In genomic region chr11:65083134-65083833, GRCh38 we compare ENCODE assay signal across 8 cellular contexts. TPM values are rescaled to one million over a fixed set of nuclear protein-coding genes. Genes with fewer than 3 reads are reported as not detected.
A peak's percentile ranks its signal among the peaks of the same experiment; 100 is the strongest.
DNase-seq lines count a peak whose midpoint lies in the region; ATAC-seq and TF ChIP-seq lines count a peak whose summit lies in the region.

No MANE protein-coding gene starts in this region.

- H3K9me3 ChIP-seq in Caco-2: no peaks in the 10 kb centered on the region
- no peaks in the 10 kb centered on the region for H3K9me3 ChIP-seq in SJSA1 (replicated peaks)
- no peaks in the 10 kb centered on the region for H3K9me3 ChIP-seq in gastroesophageal sphincter

- no peaks in the 10 kb centered on the region for H3K9me3 Mint-ChIP-seq in Caco-2 (ENCODE audit: unreplicated experiment)
- H3K9me3 Mint-ChIP-seq in GM23338: no peaks in the 10 kb centered on the region; the same call in 2 of the 3 replicates
- H3K9me3 Mint-ChIP-seq in stimulated activated effector memory CD8-positive, alpha-beta T cell treated with anti-CD3 and anti-CD28 coated beads, Interleukin-12 subunit alpha, Interleukin-12 subunit beta, amount 100 ng/mL, for 72 hours: no peaks in the 10 kb centered on the region

- ATAC-seq in GM23338: peak; percentile 4; the same call in 2 of the 3 replicates
- ATAC-seq in gastroesophageal sphincter: no peak
- peak; percentile 8 for ATAC-seq in stimulated activated effector memory CD8-positive, alpha-beta T cell treated with anti-CD3 and anti-CD28 coated beads, Interleukin-12 subunit alpha, Interleukin-12 subunit beta, amount 100 ng/mL, for 72 hours

- no peaks in the 10 kb centered on the region for H3K27me3 ChIP-seq in Caco-2 (replicated peaks; ENCODE audit: control insufficient read depth, insufficient read depth, low read length)
- no peaks in the 10 kb centered on the region for H3K27me3 ChIP-seq in GM23338 (ENCODE audit: insufficient read depth)
- H3K27me3 ChIP-seq in SJSA1 (replicated peaks): no peaks in the 10 kb centered on the region
- no peaks in the 10 kb centered on the region for H3K27me3 ChIP-seq in gastroesophageal sphincter

- H3K4me1 Mint-ChIP-seq in Caco-2 (ENCODE audit: low read depth, unreplicated experiment): peaks cover 24% of the 10 kb centered on the region
- H3K4me1 Mint-ChIP-seq in GM23338: peaks cover 24% of the 10 kb centered on the region
- H3K4me1 Mint-ChIP-seq in stimulated activated effector memory CD8-positive, alpha-beta T cell treated with anti-CD3 and anti-CD28 coated beads, Interleukin-12 subunit alpha, Interleukin-12 subunit beta, amount 100 ng/mL, for 72 hours: peaks cover 53% of the 10 kb centered on the region

- no peaks in the 10 kb centered on the region for H3K9me2 ChIP-seq in GM23338 (ENCODE audit: insufficient read depth)

- no peak for TF ChIP-seq POLR2A in gastroesophageal sphincter (IDR thresholded peaks at IDR 0.05)

- CTCF ChIA-PET in Caco-2 (lab: Charles Lee): interaction anchor here (0.9 kb wide), 1 partner anchor 69 kb away, joined by 3 read pairs; the partner anchor contains the start of gene ARL2

- H3K4me1 ChIP-seq in Caco-2: peaks cover 16% of the 10 kb centered on the region; the same call in 1 of the 2 replicates
- peaks cover 8% of the 10 kb centered on the region; the same call in 1 of the 2 replicates for H3K4me1 ChIP-seq in GM23338 (ENCODE audit: insufficient read depth)
- peaks cover 16% of the 10 kb centered on the region for H3K4me1 ChIP-seq in SJSA1 (replicated peaks)
- H3K4me1 ChIP-seq in gastroesophageal sphincter: peaks cover 0 to 24% (median 14%) of the 10 kb centered on the region in 3 donors

- peak overlapping the region; percentile 91 for H2AFZ ChIP-seq in GM23338

- BruUV-seq in Caco-2 (replicated peaks; lab: Mats Ljungman, UMichigan): no TSS peak

- no peaks in the 10 kb centered on the region for H3K27me3 Mint-ChIP-seq in Caco-2 (ENCODE audit: insufficient read depth, unreplicated experiment)
- peaks cover 8% of the 10 kb centered on the region for H3K27me3 Mint-ChIP-seq in GM23338 (ENCODE audit: insufficient read depth, low read depth, poor library complexity)

- 2 to 10% methylated on average over 2 to 6 of the region's 13 CpGs for WGBS in gastroesophageal sphincter (ENCODE audit: low coverage in 1 of 2), 2 donors

- H3K27ac Mint-ChIP-seq in Caco-2 (ENCODE audit: unreplicated experiment) (peak overlapping the region; percentile 98), GM23338 (peak overlapping the region; percentile 99)
- H3K27ac Mint-ChIP-seq in stimulated activated effector memory CD8-positive, alpha-beta T cell treated with anti-CD3 and anti-CD28 coated beads, Interleukin-12 subunit alpha, Interleukin-12 subunit beta, amount 100 ng/mL, for 72 hours: peak overlapping the region; percentile 99

- intact Hi-C loops in Caco-2 (cut with micrococcal nuclease; ENCODE audit: unreplicated experiment): loop anchor here (5.0 kb wide), 1 partner anchor 56 kb away; the partner anchor contains the start of gene SNX15

- peak overlapping the region; percentile 96 for H3K4me2 ChIP-seq in GM23338

- DNase-seq in Caco-2 (no peak), GM23338 (ENCODE audit: low spot score) (peak; percentile 17), SJSA1 (ENCODE audit: low read depth in 1 of 2, low spot score in 2 of 2) (peak in 1 of 2 experiments; percentile 27), GM10266 (ENCODE audit: extremely low spot score) (no peak), LoVo (ENCODE audit: low spot score) (no peak)
- DNase-seq in stimulated activated effector memory CD8-positive, alpha-beta T cell treated with anti-CD3 and anti-CD28 coated beads, Interleukin-12 subunit alpha, Interleukin-12 subunit beta, amount 100 ng/mL, for 72 hours (ENCODE audit: low spot score in 2 of 2): no peak
- no peak for DNase-seq in activated effector memory CD4-positive, alpha-beta T cell treated with anti-CD3 and anti-CD28 coated beads, Interleukin-2, amount 50 U/mL, for 16 hours

- peaks cover 4% of the 10 kb centered on the region; the same call in 1 of the 2 replicates for H3K36me3 ChIP-seq in Caco-2 (ENCODE audit: control insufficient read depth, insufficient read depth, low read length)
- H3K36me3 ChIP-seq in GM23338 (ENCODE audit: insufficient read depth): peaks cover 9% of the 10 kb centered on the region
- H3K36me3 ChIP-seq in SJSA1: peaks cover 91% of the 10 kb centered on the region
- peaks cover 0 to 33% of the 10 kb centered on the region in 2 donors for H3K36me3 ChIP-seq in gastroesophageal sphincter

- H3K36me3 Mint-ChIP-seq in Caco-2 (ENCODE audit: insufficient read depth, unreplicated experiment) (peaks cover 63% of the 10 kb centered on the region), GM23338 (ENCODE audit: low read depth) (peaks cover 45% of the 10 kb centered on the region)
- peaks cover 96% of the 10 kb centered on the region for H3K36me3 Mint-ChIP-seq in stimulated activated effector memory CD8-positive, alpha-beta T cell treated with anti-CD3 and anti-CD28 coated beads, Interleukin-12 subunit alpha, Interleukin-12 subunit beta, amount 100 ng/mL, for 72 hours

- H3K27ac ChIP-seq in GM23338 (ENCODE audit: low read depth) (peak overlapping the region; percentile 96), SJSA1 (peak overlapping the region; percentile 80), gastroesophageal sphincter (peak overlapping the region in 3 of 4 donors; percentile 92 to 97 (median 94))

- peaks cover 51% of the 10 kb centered on the region for H3K79me2 ChIP-seq in GM23338 (replicated peaks; ENCODE audit: insufficient read depth)

- H4K20me1 ChIP-seq in GM23338 (replicated peaks; ENCODE audit: insufficient read depth): peaks cover 35% of the 10 kb centered on the region

- H3F3A ChIP-seq in GM23338 (replicated peaks; ENCODE audit: low read depth): peaks cover 29% of the 10 kb centered on the region; the same call in 1 of the 2 replicates

- H3K4me3 ChIP-seq in Caco-2 (ENCODE audit: low read depth, low read length): peak overlapping the region; percentile 58
- H3K4me3 ChIP-seq in GM23338: peak overlapping the region; percentile 93
- peak overlapping the region; percentile 76 for H3K4me3 ChIP-seq in SJSA1
- H3K4me3 ChIP-seq in gastroesophageal sphincter: peak overlapping the region; percentile 68 to 81

- H3K4me3 Mint-ChIP-seq in Caco-2 (ENCODE audit: unreplicated experiment): peak overlapping the region; percentile 85
- peak overlapping the region; percentile 100 for H3K4me3 Mint-ChIP-seq in GM23338
- H3K4me3 Mint-ChIP-seq in stimulated activated effector memory CD8-positive, alpha-beta T cell treated with anti-CD3 and anti-CD28 coated beads, Interleukin-12 subunit alpha, Interleukin-12 subunit beta, amount 100 ng/mL, for 72 hours: peak overlapping the region; percentile 99

- no peak for TF ChIP-seq EP300 in gastroesophageal sphincter (IDR thresholded peaks at IDR 0.05)

- POLR2A ChIA-PET in Caco-2 (lab: Charles Lee): no interaction called here

- no peak for TF ChIP-seq CTCF in Caco-2 (IDR thresholded peaks at IDR 0.05; ENCODE audit: insufficient read depth in 1 of 2, low read depth in 1 of 2, low read length in 1 of 2, severe bottlenecking in 1 of 2, unreplicated experiment in 1 of 2)
- 0 out of 4 replicates have a peak, but pooled peaks of 1 of the 2 experiments have one; percentile 7 for TF ChIP-seq CTCF in GM23338 (conservative IDR thresholded peaks at IDR 0.05; ENCODE audit: low read depth in 2 of 2)
- TF ChIP-seq CTCF in gastroesophageal sphincter (IDR thresholded peaks at IDR 0.05): no peak
- TF ChIP-seq CTCF in GM10266 (IDR thresholded peaks at IDR 0.05; ENCODE audit: control insufficient read depth, insufficient read depth, low read depth, missing control alignments): no peak

TF ChIP-seq in GM23338, 12 proteins besides CTCF, POLR2A, EP300 and RAD21:
- TF ChIP-seq ETS1 (IDR thresholded peaks at IDR 0.05) (no peak), ZNF114 (CRISPR knock-in tag; IDR thresholded peaks at IDR 0.05) (no peak)

RNA-seq across cellular contexts. Expression of gene CDCA5, which starts 0.6 kb away (rescaled TPM):
- total RNA-seq in Caco-2 (2022): 67.0 and 71.1 TPM in 2 replicates
- 63.3 and 70.9 TPM in 2 replicates for total RNA-seq in GM23338 (2014; rRNA removed; shearing (Covaris generic))
- 53.3 and 64.9 TPM in 2 replicates for polyA plus RNA-seq in GM23338 (2016; fragmentation: Nextera tagmentation; extraction: Ambion mirVana)
- total RNA-seq in SJSA1 (2014; rRNA removed; shearing (Covaris generic)): 90.2 and 124 TPM in 2 replicates
- 1 to 10 TPM in 2 of 4 donors, under 1 TPM in 2; 0.78 to 1.7 (median 0.99) TPM for total RNA-seq in gastroesophageal sphincter

RNA-seq across cellular contexts. Expression of gene ZFPL1, which starts 0.7 kb away (rescaled TPM):
- total RNA-seq in Caco-2 (2022): 44.5 and 46.0 TPM in 2 replicates
- 16.7 and 26.8 TPM in 2 replicates for total RNA-seq in GM23338 (2014; rRNA removed; shearing (Covaris generic))
- polyA plus RNA-seq in GM23338 (2016; fragmentation: Nextera tagmentation; extraction: Ambion mirVana): 23.5 and 26.3 TPM in 2 replicates
- 63.7 and 91.9 TPM in 2 replicates for total RNA-seq in SJSA1 (2014; rRNA removed; shearing (Covaris generic))
- 10 to 100 TPM; 26.3 to 43.9 (median 33.3) TPM for total RNA-seq in gastroesophageal sphincter

RNA-seq across cellular contexts. Expression of gene VPS51, which starts 12.7 kb away (rescaled TPM):
- total RNA-seq in Caco-2 (2022): 147 and 158 TPM in 2 replicates
- total RNA-seq in GM23338 (2014; rRNA removed; shearing (Covaris generic)): 435 and 450 TPM in 2 replicates
- 42.2 and 45.3 TPM in 2 replicates for polyA plus RNA-seq in GM23338 (2016; fragmentation: Nextera tagmentation; extraction: Ambion mirVana)
- total RNA-seq in SJSA1 (2014; rRNA removed; shearing (Covaris generic)): 387 and 508 TPM in 2 replicates
- total RNA-seq in gastroesophageal sphincter: 100 to 1,000 TPM; 374 to 526 (median 407) TPM

RNA-seq across cellular contexts. Expression of gene NAALADL1, which starts 24.9 kb away (rescaled TPM):
- total RNA-seq in Caco-2 (2022): 0.16 and 0.23 TPM in 2 replicates
- total RNA-seq in GM23338 (2014; rRNA removed; shearing (Covaris generic)): 11.0 and 13.7 TPM in 2 replicates
- polyA plus RNA-seq in GM23338 (2016; fragmentation: Nextera tagmentation; extraction: Ambion mirVana): 8.0 and 11.1 TPM in 2 replicates
- not detected in 2 replicates for total RNA-seq in SJSA1 (2014; rRNA removed; shearing (Covaris generic))
- 10 to 100 TPM; 21.8 to 38.5 (median 29.0) TPM for total RNA-seq in gastroesophageal sphincter

RNA-seq across cellular contexts. Expression of gene TM7SF2, which starts 28.4 kb away (rescaled TPM):
- total RNA-seq in Caco-2 (2022) (62.9 and 73.8 TPM in 2 replicates), gastroesophageal sphincter (10 to 100 TPM in 3 of 4 donors, 1 to 10 TPM in 1; 7.1 to 25.2 (median 18.3) TPM)
- 70.2 and 82.3 TPM in 2 replicates for total RNA-seq in GM23338 (2014; rRNA removed; shearing (Covaris generic))
- polyA plus RNA-seq in GM23338 (2016; fragmentation: Nextera tagmentation; extraction: Ambion mirVana): 43.5 and 48.7 TPM in 2 replicates
- total RNA-seq in SJSA1 (2014; rRNA removed; shearing (Covaris generic)): 1.5 and 2.4 TPM in 2 replicates

Comparison
In these comparisons a context has a peak if more than half of its experiments do, and no peak if none do; other contexts are left out.
1. RNA of gene CDCA5, which starts 0.6 kb away (total RNA-seq): 90.2 to 124 TPM in SJSA1, 63.3 to 70.9 TPM in GM23338 and 67.0 to 71.1 TPM in Caco-2; 0.78 to 1.7 TPM in gastroesophageal sphincter; every median in the first group is over 10 times any median in the second.
2. Peak in every context shown above with its lines, with median percentiles within 50 percentile points of each other: H3K4me3 ChIP-seq, H3K27ac Mint-ChIP-seq, H3K4me3 Mint-ChIP-seq and H3K27ac ChIP-seq.